ENCODE assay signal across 25 cellular contexts in the genomic region with DNA sequence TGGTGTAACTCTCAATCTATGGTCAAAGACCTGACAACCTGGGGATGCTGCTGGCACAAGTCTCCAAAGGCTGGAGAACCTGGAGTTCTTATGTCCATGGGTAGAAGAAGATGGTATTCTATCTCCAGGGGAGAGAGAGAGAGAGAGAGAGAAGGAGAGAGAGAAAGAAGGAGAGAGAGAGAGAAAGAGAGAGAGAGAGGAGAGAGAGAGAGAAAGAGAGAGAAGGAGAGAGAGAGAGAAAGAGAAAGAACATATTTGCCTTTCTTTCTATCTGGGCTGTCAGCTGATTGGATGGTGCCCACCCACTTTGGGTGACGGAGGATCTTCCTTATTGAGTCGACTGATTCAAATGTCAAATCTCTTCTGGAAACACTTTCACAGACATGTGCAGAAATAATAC.
A peak's percentile ranks its signal among the peaks of the same experiment; 100 is the strongest.
DNase-seq lines count a peak whose midpoint lies in the region; ATAC-seq and TF ChIP-seq lines count a peak whose summit lies in the region.
"Had no signal": no experiment of that assay in that cellular context is flagged by ENCODE, and none has a peak within 500 bp of the region (broad histone marks: within the 10 kb centered on the region; RNA-seq: fewer than 3 reads in every experiment).

No MANE protein-coding gene starts in this region.

- TF ChIP-seq POLR2A in breast epithelium (IDR thresholded peaks at IDR 0.05), result no peak

- H3K4me1 Mint-ChIP-seq in MCF 10A (ENCODE audit: insufficient read depth, unreplicated experiment), result no peaks in the 10 kb centered on the region
- H3K4me1 Mint-ChIP-seq in naive thymus-derived CD8-positive, alpha-beta T cell, result peaks cover 0 to 29% (median 10%) of the 10 kb centered on the region in 4 donors

- no peak overlapping the region for H3K27ac ChIP-seq in breast epithelium
- no peak overlapping the region for H3K27ac ChIP-seq in HEK293 (ENCODE audit: extremely low read depth, low read depth, low read length)
- peak overlapping the region; percentile 71 for H3K27ac ChIP-seq in psoas muscle
- H3K27ac ChIP-seq: 22Rv1; A549; BLaER1 treated with 17β-estradiol and CSF1 and Interleukin-3, amounts not matched to agents 10 nM and 100 nM; C4-2B had no signal

- 52 to 71% (median 55%) methylated on average over 2 of the region's 2 CpGs for WGBS in psoas muscle, 3 donors

- no peak overlapping the region for H3K4me3 Mint-ChIP-seq in MCF 10A (ENCODE audit: unreplicated experiment)
- no peak overlapping the region for H3K4me3 Mint-ChIP-seq in naive thymus-derived CD8-positive, alpha-beta T cell
- H3K4me3 Mint-ChIP-seq: B cell; CD4-positive, alpha-beta memory T cell; CD4-positive, CD25-positive, alpha-beta regulatory T cell; CD8-positive, alpha-beta memory T cell had no signal

- CTCF ChIA-PET in MCF 10A (lab: Yijun Ruan, JAX), result interaction anchor here (0.6 to 2.3 kb wide), 5 partner anchors 30 to 132 kb away, joined by 3 to 19 read pairs (median 3); no protein-coding TSS in a partner anchor
- CTCF ChIA-PET in HEK293 (lab: Yijun Ruan, JAX), result interaction anchor here (0.6 to 0.9 kb wide), 2 partner anchors 9 to 13 kb away, joined by 3 to 4 read pairs; no protein-coding TSS in a partner anchor

- no peaks in the 10 kb centered on the region for H3K9me3 Mint-ChIP-seq in MCF 10A (ENCODE audit: unreplicated experiment)
- peaks cover 0 to 15% (median 3%) of the 10 kb centered on the region in 9 donors for H3K9me3 Mint-ChIP-seq in naive thymus-derived CD8-positive, alpha-beta T cell

- no peaks in the 10 kb centered on the region for H3K27me3 Mint-ChIP-seq in MCF 10A (ENCODE audit: insufficient read depth, unreplicated experiment)
- H3K27me3 Mint-ChIP-seq in naive thymus-derived CD8-positive, alpha-beta T cell, result peaks cover 0 to 4% (median 0%) of the 10 kb centered on the region in 5 donors
- H3K27me3 Mint-ChIP-seq: B cell; CD4-positive, CD25-positive, alpha-beta regulatory T cell had no signal

- no peaks in the 10 kb centered on the region for H3K4me1 ChIP-seq in breast epithelium
- H3K4me1 ChIP-seq in HEK293 (ENCODE audit: control insufficient read depth, insufficient read depth, low read length), result no peaks in the 10 kb centered on the region
- peaks cover 30% of the 10 kb centered on the region for H3K4me1 ChIP-seq in psoas muscle
- H3K4me1 ChIP-seq: A549 had no signal

- H3K36me3 ChIP-seq in breast epithelium, result no peaks in the 10 kb centered on the region
- H3K36me3 ChIP-seq in HEK293 (ENCODE audit: control insufficient read depth in 2 of 2, insufficient read depth in 1 of 2, low read length in 2 of 2), result no peaks in the 10 kb centered on the region
- H3K36me3 ChIP-seq in psoas muscle (ENCODE audit: insufficient read depth in 1 of 2, low read depth in 1 of 2), result no peaks in the 10 kb centered on the region
- H3K36me3 ChIP-seq: BLaER1 treated with 17β-estradiol and CSF1 and Interleukin-3, amounts not matched to agents 10 nM and 100 nM had no signal

- intact Hi-C loops in MCF 10A (cut with micrococcal nuclease) (no loop called here), breast epithelium (cut with DNase I; ENCODE audit: low total_unique reads) (no loop called here), psoas muscle (cut with DNase I) (loop anchor here in 1 of 2 donors (5.0 kb wide), 2 partner anchors 42 to 102 kb away; no protein-coding TSS in a partner anchor)

- no peaks in the 10 kb centered on the region for H3K36me3 Mint-ChIP-seq in MCF 10A (ENCODE audit: insufficient read depth, unreplicated experiment)
- peaks cover 0 to 14% (median 1%) of the 10 kb centered on the region in 3 donors for H3K36me3 Mint-ChIP-seq in naive thymus-derived CD8-positive, alpha-beta T cell
- H3K36me3 Mint-ChIP-seq: CD4-positive, CD25-positive, alpha-beta regulatory T cell had no signal

- TF ChIP-seq CTCF in MCF 10A (IDR thresholded peaks at IDR 0.05; ENCODE audit: unreplicated experiment) (no peak), breast epithelium (IDR thresholded peaks at IDR 0.05) (no peak), HEK293 (tag by site-specific recombination; IDR thresholded peaks at IDR 0.05) (no peak), psoas muscle (IDR thresholded peaks at IDR 0.05) (no peak)

- H3K27me3 ChIP-seq in breast epithelium (no peaks in the 10 kb centered on the region), psoas muscle (ENCODE audit: insufficient read depth in 3 of 3, low read length in 2 of 3) (no peaks in the 10 kb centered on the region)
- H3K27me3 ChIP-seq: BLaER1 treated with 17β-estradiol and CSF1 and Interleukin-3, amounts not matched to agents 10 nM and 100 nM had no signal

- H3K4me3 ChIP-seq in breast epithelium (no peak overlapping the region), HEK293 (ENCODE audit: low read depth, low read length) (no peak overlapping the region), psoas muscle (no peak overlapping the region)
- H3K4me3 ChIP-seq: A549; BLaER1 treated with 17β-estradiol and CSF1 and Interleukin-3, amounts not matched to agents 10 nM and 100 nM; GM12878 had no signal

- no peaks in the 10 kb centered on the region for H3K9me3 ChIP-seq in breast epithelium
- no peaks in the 10 kb centered on the region for H3K9me3 ChIP-seq in HEK293 (ENCODE audit: control insufficient read depth, insufficient read depth, low read depth, low read length)
- H3K9me3 ChIP-seq in psoas muscle, result no peaks in the 10 kb centered on the region
- H3K9me3 ChIP-seq: A549 had no signal

- BruUV-seq in MCF 10A (replicated peaks; lab: Mats Ljungman, UMichigan), result no TSS peak

- POLR2A ChIA-PET in MCF 10A (lab: Yijun Ruan, JAX), result interaction anchor here (0.6 to 2.2 kb wide), 6 partner anchors 8 to 384 kb away, joined by 3 to 8 read pairs (median 4); no protein-coding TSS in a partner anchor
- POLR2A ChIA-PET in HEK293 (lab: Yijun Ruan, JAX), result no interaction called here
- POLR2A ChIA-PET in naive thymus-derived CD8-positive, alpha-beta T cell (lab: Charles Lee), result no interaction called here

- no peak for ATAC-seq in psoas muscle
- ATAC-seq in naive thymus-derived CD8-positive, alpha-beta T cell, result no peak
- ATAC-seq: A549, GM12878 had no signal

- DNase-seq in MCF 10A (ENCODE audit: unreplicated experiment), result no peak
- no peak for DNase-seq in breast epithelium (ENCODE audit: low spot score in 2 of 2)
- peak; percentile 9 for DNase-seq in left kidney (ENCODE audit: low read depth, low spot score)
- no peak for DNase-seq in psoas muscle
- DNase-seq in NCI-H187 treated with DMSO at 0.1 percent for 48 hours (lab: John Stamatoyannopoulos, UW), result no peak
- no peak for DNase-seq in naive thymus-derived CD8-positive, alpha-beta T cell
- DNase-seq: AML-193; CD4-positive, alpha-beta memory T cell; CD4-positive, CD25-positive, alpha-beta regulatory T cell; CD8-positive, alpha-beta memory T cell; COR-L47; DMS 273 treated with DMSO at 0.1 percent for 48 hours; DMS153; DMS53; DMS79; DND-41; EL; GDM1 had no signal

- peak overlapping the region; percentile 4 for H3K27ac Mint-ChIP-seq in MCF 10A (ENCODE audit: low read depth, unreplicated experiment)
- no peak overlapping the region for H3K27ac Mint-ChIP-seq in naive thymus-derived CD8-positive, alpha-beta T cell
- H3K27ac Mint-ChIP-seq: B cell; CD4-positive, alpha-beta memory T cell; CD4-positive, CD25-positive, alpha-beta regulatory T cell; CD8-positive, alpha-beta memory T cell had no signal

TF ChIP-seq in HEK293, 187 proteins besides CTCF, POLR2A, EP300 and RAD21:
- TF ChIP-seq, protein P1, sequence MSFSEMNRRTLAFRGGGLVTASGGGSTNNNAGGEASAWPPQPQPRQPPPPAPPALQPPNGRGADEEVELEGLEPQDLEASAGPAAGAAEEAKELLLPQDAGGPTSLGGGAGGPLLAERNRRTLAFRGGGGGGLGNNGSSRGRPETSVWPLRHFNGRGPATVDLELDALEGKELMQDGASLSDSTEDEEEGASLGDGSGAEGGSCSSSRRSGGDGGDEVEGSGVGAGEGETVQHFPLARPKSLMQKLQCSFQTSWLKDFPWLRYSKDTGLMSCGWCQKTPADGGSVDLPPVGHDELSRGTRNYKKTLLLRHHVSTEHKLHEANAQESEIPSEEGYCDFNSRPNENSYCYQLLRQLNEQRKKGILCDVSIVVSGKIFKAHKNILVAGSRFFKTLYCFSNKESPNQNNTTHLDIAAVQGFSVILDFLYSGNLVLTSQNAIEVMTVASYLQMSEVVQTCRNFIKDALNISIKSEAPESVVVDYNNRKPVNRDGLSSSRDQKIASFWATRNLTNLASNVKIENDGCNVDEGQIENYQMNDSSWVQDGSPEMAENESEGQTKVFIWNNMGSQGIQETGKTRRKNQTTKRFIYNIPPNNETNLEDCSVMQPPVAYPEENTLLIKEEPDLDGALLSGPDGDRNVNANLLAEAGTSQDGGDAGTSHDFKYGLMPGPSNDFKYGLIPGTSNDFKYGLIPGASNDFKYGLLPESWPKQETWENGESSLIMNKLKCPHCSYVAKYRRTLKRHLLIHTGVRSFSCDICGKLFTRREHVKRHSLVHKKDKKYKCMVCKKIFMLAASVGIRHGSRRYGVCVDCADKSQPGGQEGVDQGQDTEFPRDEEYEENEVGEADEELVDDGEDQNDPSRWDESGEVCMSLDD (tag by site-specific recombination; IDR thresholded peaks at IDR 0.05), result no peak
- TF ChIP-seq ZNF221 (tag by site-specific recombination; IDR thresholded peaks at IDR 0.05; ENCODE audit: borderline replicate concordance), result no peak
- TF ChIP-seq ZNF366 (tag by site-specific recombination; conservative IDR thresholded peaks at IDR 0.05), result 0 out of 2 replicates have a peak, but pooled peaks have one; percentile 32
- TF ChIP-seq ZNF596 (tag by site-specific recombination; IDR thresholded peaks at IDR 0.05), result peak; percentile 97
